Comparison of ENCODE assay signal across 1 cellular context in genomic region chr11:68838572-68838964, GRCh38.
TF ChIP-seq lines count a peak whose summit lies in the region.

No MANE protein-coding gene starts in this region.

TF ChIP-seq in HepG2, 621 proteins besides CTCF, POLR2A, EP300 and RAD21 (continued from another document):
- TF ChIP-seq, protein P1, sequence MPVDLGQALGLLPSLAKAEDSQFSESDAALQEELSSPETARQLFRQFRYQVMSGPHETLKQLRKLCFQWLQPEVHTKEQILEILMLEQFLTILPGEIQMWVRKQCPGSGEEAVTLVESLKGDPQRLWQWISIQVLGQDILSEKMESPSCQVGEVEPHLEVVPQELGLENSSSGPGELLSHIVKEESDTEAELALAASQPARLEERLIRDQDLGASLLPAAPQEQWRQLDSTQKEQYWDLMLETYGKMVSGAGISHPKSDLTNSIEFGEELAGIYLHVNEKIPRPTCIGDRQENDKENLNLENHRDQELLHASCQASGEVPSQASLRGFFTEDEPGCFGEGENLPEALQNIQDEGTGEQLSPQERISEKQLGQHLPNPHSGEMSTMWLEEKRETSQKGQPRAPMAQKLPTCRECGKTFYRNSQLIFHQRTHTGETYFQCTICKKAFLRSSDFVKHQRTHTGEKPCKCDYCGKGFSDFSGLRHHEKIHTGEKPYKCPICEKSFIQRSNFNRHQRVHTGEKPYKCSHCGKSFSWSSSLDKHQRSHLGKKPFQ (CRISPR knock-in tag; IDR thresholded peaks at IDR 0.05; ENCODE audit: insufficient replicate concordance), result no peak
- TF ChIP-seq ZNF691 (CRISPR knock-in tag; IDR thresholded peaks at IDR 0.05; ENCODE audit: borderline replicate concordance, low read depth), result no peak
- no peak for TF ChIP-seq SP140L (CRISPR knock-in tag; IDR thresholded peaks at IDR 0.05; ENCODE audit: borderline replicate concordance)
- TF ChIP-seq ZBTB2 (CRISPR knock-in tag; IDR thresholded peaks at IDR 0.05; ENCODE audit: low read depth), result no peak
- no peak for TF ChIP-seq ZNF20 (CRISPR knock-in tag; IDR thresholded peaks at IDR 0.05)
- no peak for TF ChIP-seq E2F1 (CRISPR knock-in tag; IDR thresholded peaks at IDR 0.05)
- TF ChIP-seq THYN1 (CRISPR knock-in tag; IDR thresholded peaks at IDR 0.05; ENCODE audit: borderline replicate concordance, low read depth), result no peak
- no peak for TF ChIP-seq ZNF883 (CRISPR knock-in tag; IDR thresholded peaks at IDR 0.05; ENCODE audit: not compliant biosample characterization)
- peak; percentile 45; the same call in 1 of the 2 replicates for TF ChIP-seq ZNF768 (CRISPR knock-in tag; IDR thresholded peaks at IDR 0.05)
- TF ChIP-seq, protein P2, sequence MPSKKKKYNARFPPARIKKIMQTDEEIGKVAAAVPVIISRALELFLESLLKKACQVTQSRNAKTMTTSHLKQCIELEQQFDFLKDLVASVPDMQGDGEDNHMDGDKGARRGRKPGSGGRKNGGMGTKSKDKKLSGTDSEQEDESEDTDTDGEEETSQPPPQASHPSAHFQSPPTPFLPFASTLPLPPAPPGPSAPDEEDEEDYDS (CRISPR knock-in tag; IDR thresholded peaks at IDR 0.05), result no peak
- no peak for TF ChIP-seq ARHGAP35 (CRISPR knock-in tag; IDR thresholded peaks at IDR 0.05; ENCODE audit: borderline replicate concordance)
- no peak for TF ChIP-seq DMTF1 (CRISPR knock-in tag; IDR thresholded peaks at IDR 0.05)
- TF ChIP-seq ZNF468 (CRISPR knock-in tag; IDR thresholded peaks at IDR 0.05), result no peak
- TF ChIP-seq ZNF660 (CRISPR knock-in tag; IDR thresholded peaks at IDR 0.05; ENCODE audit: borderline replicate concordance, low read depth), result no peak
- no peak for TF ChIP-seq PLRG1 (conservative IDR thresholded peaks at IDR 0.05)
- TF ChIP-seq NR2F2 (IDR thresholded peaks at IDR 0.05; ENCODE audit: borderline replicate concordance, low read depth), result no peak
